21 cellular contexts compared by ENCODE assay signal in the genomic region with DNA sequence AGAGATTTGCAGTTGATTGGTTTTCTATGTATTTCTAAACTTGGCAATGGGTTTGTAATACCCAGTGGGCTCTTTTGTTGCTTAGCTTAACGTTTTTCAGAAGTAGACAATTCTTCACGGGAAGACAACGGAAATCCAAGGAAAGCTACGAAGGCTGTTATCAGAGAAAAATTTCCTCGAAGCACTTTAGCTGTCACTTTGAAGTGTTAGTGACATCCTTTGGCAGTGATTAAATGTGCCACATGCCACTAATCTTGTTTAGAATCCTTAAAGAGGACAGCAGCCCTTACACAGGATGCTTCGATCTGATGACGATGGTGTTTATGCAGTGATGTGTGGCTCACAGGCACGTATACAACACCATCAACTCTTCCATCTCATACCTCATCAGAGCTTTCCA.
"Had no signal": no experiment of that assay in that cellular context is flagged by ENCODE, and none has a peak within 500 bp of the region (broad histone marks: within the 10 kb centered on the region; RNA-seq: fewer than 3 reads in every experiment).

No MANE protein-coding gene starts in this region.

- H3K4me3 ChIP-seq: gastrocnemius medialis, lung, psoas muscle, sigmoid colon, stomach, testis, tibial artery, upper lobe of left lung had no signal

- DNase-seq: effector CD8-positive, alpha-beta T cell; endodermal cell; foreskin fibroblast; gastrocnemius medialis; head of caudate nucleus; kidney; natural killer cell; nucleus accumbens; posterior cingulate gyrus; psoas muscle; right cardiac atrium; sigmoid colon; stimulated activated CD4-positive, alpha-beta T cell treated with anti-CD3 and anti-CD28 coated beads, Interleukin-2, amount 100 ng/mL, for 24 hours; stimulated activated CD4-positive, alpha-beta T cell treated with anti-CD3 and anti-CD28 coated beads, Interleukin-4, amount 100 ng/mL, for 24 hours; stimulated activated naive CD4-positive, alpha-beta T cell treated with Interleukin-2 at 50 U/mL for 16 hours; stomach; tibial artery; upper lobe of left lung had no signal

- H3K27ac ChIP-seq: epithelial cell of prostate, gastrocnemius medialis, psoas muscle, sigmoid colon, stomach, testis, tibial artery, upper lobe of left lung had no signal

- H3K27me3 ChIP-seq: gastrocnemius medialis, sigmoid colon, testis, upper lobe of left lung had no signal

- H3K36me3 ChIP-seq: gastrocnemius medialis, sigmoid colon, stomach, tibial artery, upper lobe of left lung had no signal

- H3K4me1 ChIP-seq: psoas muscle, sigmoid colon, testis, tibial artery had no signal

- H3K9me3 ChIP-seq: gastrocnemius medialis, psoas muscle, sigmoid colon, stomach, testis, tibial artery, upper lobe of left lung had no signal
